In the genomic region with DNA sequence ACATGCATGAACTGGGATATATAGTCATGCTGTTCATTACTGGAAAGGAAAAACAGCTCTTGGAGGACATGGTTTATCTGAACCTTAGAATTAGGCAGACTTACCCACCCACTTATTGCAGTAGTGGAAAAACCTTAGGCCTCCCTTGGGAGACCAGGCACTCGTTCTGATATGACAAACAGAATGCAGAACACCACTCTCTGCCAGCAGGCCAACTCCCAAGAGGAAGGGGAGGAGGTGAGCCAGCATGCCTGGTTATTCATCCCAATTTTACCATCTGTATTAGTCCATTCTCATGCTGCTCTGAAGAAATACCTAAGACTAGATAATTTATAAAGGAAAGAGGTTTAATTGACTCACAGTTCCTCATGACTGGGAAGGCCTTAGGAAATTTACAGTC, we compare ENCODE assay signal across 31 cellular contexts. TPM values are rescaled to one million over a fixed set of nuclear protein-coding genes. Genes with fewer than 3 reads are reported as not detected.
"Had no signal": no experiment of that assay in that cellular context is flagged by ENCODE, and none has a peak within 500 bp of the region (broad histone marks: within the 10 kb centered on the region; RNA-seq: fewer than 3 reads in every experiment).

No MANE protein-coding gene starts in this region.

- ATAC-seq: activated CD8-positive, alpha-beta T cell treated with anti-CD3 and anti-CD28 coated beads, Interleukin-2, amount 10 ng/mL, durations not matched to agents 7 days and 5 days; activated naive CD4-positive, alpha-beta T cell treated with anti-CD3 and anti-CD28 coated beads, Interleukin-2, amount 50 U/mL, for 72 hours; activated T-helper 17 cell treated with anti-CD3 and anti-CD28 coated beads, Interleukin-2, amount 50 U/mL, for 72 hours; left lobe of liver; pancreas; psoas muscle; right cardiac atrium; stimulated activated effector memory CD8-positive, alpha-beta T cell treated with anti-CD3 and anti-CD28 coated beads, Interleukin-12 subunit alpha, Interleukin-12 subunit beta, amount 100 ng/mL, for 72 hours; stimulated activated naive CD8-positive, alpha-beta T cell treated with anti-CD3 and anti-CD28 coated beads, Interleukin-15, amount 100 ng/mL, for 72 hours had no signal

- H3K27me3 Mint-ChIP-seq: stimulated activated naive CD8-positive, alpha-beta T cell treated with anti-CD3 and anti-CD28 coated beads, Interleukin-15, amount 100 ng/mL, for 72 hours had no signal

- DNase-seq: activated CD4-positive, alpha-beta T cell treated with anti-CD3 and anti-CD28 coated beads for 1 hour; activated CD4-positive, alpha-beta T cell treated with anti-CD3 and anti-CD28 coated beads, Interleukin-2, amount 50 U/mL, for 1 hour; activated CD8-positive, alpha-beta T cell treated with anti-CD3 and anti-CD28 coated beads, Interleukin-2, amount 10 ng/mL, durations not matched to agents 7 days and 5 days; adrenal gland; cerebellar nuclear complex; endodermal cell; esophagus squamous epithelium; glutamatergic neuron; immature natural killer cell; mammary epithelial cell; pancreas; psoas muscle; right cardiac atrium; stimulated activated CD4-positive, alpha-beta T cell treated with anti-CD3 and anti-CD28 coated beads, Interleukin-12 subunit alpha, Interleukin-12 subunit beta, amount 100 ng/mL, for 4 hours; stimulated activated naive CD8-positive, alpha-beta T cell treated with anti-CD3 and anti-CD28 coated beads, Interleukin-15, amount 100 ng/mL, for 72 hours; WERI-Rb-1 had no signal

- H3K9me3 Mint-ChIP-seq: activated T-helper 17 cell treated with anti-CD3 and anti-CD28 coated beads, Interleukin-2, amount 50 U/mL, for 72 hours; endodermal cell; immature natural killer cell; nephron; stimulated activated effector memory CD8-positive, alpha-beta T cell treated with anti-CD3 and anti-CD28 coated beads, Interleukin-12 subunit alpha, Interleukin-12 subunit beta, amount 100 ng/mL, for 72 hours; stimulated activated naive CD8-positive, alpha-beta T cell treated with anti-CD3 and anti-CD28 coated beads, Interleukin-15, amount 100 ng/mL, for 72 hours had no signal

- FAIRE-seq: bronchial epithelial cell, frontal cortex, pancreas had no signal

- H3K4me3 ChIP-seq: adrenal gland, coronary artery, esophagus squamous epithelium, hepatocyte, pancreas, psoas muscle, suprapubic skin, tibial nerve had no signal

- H3K4me1 Mint-ChIP-seq: activated T-helper 17 cell treated with anti-CD3 and anti-CD28 coated beads, Interleukin-2, amount 50 U/mL, for 72 hours; immature natural killer cell; stimulated activated effector memory CD8-positive, alpha-beta T cell treated with anti-CD3 and anti-CD28 coated beads, Interleukin-12 subunit alpha, Interleukin-12 subunit beta, amount 100 ng/mL, for 72 hours; stimulated activated naive CD8-positive, alpha-beta T cell treated with anti-CD3 and anti-CD28 coated beads, Interleukin-15, amount 100 ng/mL, for 72 hours had no signal

- H3K4me3 Mint-ChIP-seq: activated CD8-positive, alpha-beta T cell treated with anti-CD3 and anti-CD28 coated beads, Interleukin-2, amount 10 ng/mL, durations not matched to agents 7 days and 5 days; activated T-helper 17 cell treated with anti-CD3 and anti-CD28 coated beads, Interleukin-2, amount 50 U/mL, for 72 hours; endodermal cell; immature natural killer cell; nephron; stimulated activated effector memory CD8-positive, alpha-beta T cell treated with anti-CD3 and anti-CD28 coated beads, Interleukin-12 subunit alpha, Interleukin-12 subunit beta, amount 100 ng/mL, for 72 hours; stimulated activated naive CD8-positive, alpha-beta T cell treated with anti-CD3 and anti-CD28 coated beads, Interleukin-15, amount 100 ng/mL, for 72 hours had no signal

- H3K27ac Mint-ChIP-seq: activated CD8-positive, alpha-beta T cell treated with anti-CD3 and anti-CD28 coated beads, Interleukin-2, amount 10 ng/mL, durations not matched to agents 7 days and 5 days; activated naive CD4-positive, alpha-beta T cell treated with anti-CD3 and anti-CD28 coated beads, Interleukin-2, amount 50 U/mL, for 72 hours; activated T-helper 17 cell treated with anti-CD3 and anti-CD28 coated beads, Interleukin-2, amount 50 U/mL, for 72 hours; endodermal cell; immature natural killer cell; nephron; stimulated activated effector memory CD8-positive, alpha-beta T cell treated with anti-CD3 and anti-CD28 coated beads, Interleukin-12 subunit alpha, Interleukin-12 subunit beta, amount 100 ng/mL, for 72 hours; stimulated activated naive CD8-positive, alpha-beta T cell treated with anti-CD3 and anti-CD28 coated beads, Interleukin-15, amount 100 ng/mL, for 72 hours had no signal

- H3K36me3 Mint-ChIP-seq: activated naive CD4-positive, alpha-beta T cell treated with anti-CD3 and anti-CD28 coated beads, Interleukin-2, amount 50 U/mL, for 72 hours; immature natural killer cell; stimulated activated effector memory CD8-positive, alpha-beta T cell treated with anti-CD3 and anti-CD28 coated beads, Interleukin-12 subunit alpha, Interleukin-12 subunit beta, amount 100 ng/mL, for 72 hours had no signal

RNA-seq across cellular contexts. Expression of gene C18orf63, which starts 17.5 kb away (rescaled TPM):
- total RNA-seq: activated CD8-positive, alpha-beta T cell treated with anti-CD3 and anti-CD28 coated beads, Interleukin-2, amount 10 ng/mL, durations not matched to agents 7 days and 5 days; activated naive CD4-positive, alpha-beta T cell treated with anti-CD3 and anti-CD28 coated beads, Interleukin-2, amount 50 U/mL, for 72 hours; activated T-helper 17 cell treated with anti-CD3 and anti-CD28 coated beads, Interleukin-2, amount 50 U/mL, for 72 hours; adrenal gland; bronchial epithelial cell; endodermal cell; esophagus squamous epithelium; frontal cortex; hepatocyte; kidney epithelial cell; left lobe of liver; pancreas; psoas muscle; right cardiac atrium; skeletal muscle tissue; suprapubic skin; T-helper 2 cell treated with Interferon-gamma antibody and Interleukin-4, amounts not matched to agents 100 ng/mL and 5 ng/mL, for 36 hours; tibial nerve; urinary bladder had no signal
- polyA plus RNA-seq: adrenal gland, hepatocyte, immature natural killer cell, mammary epithelial cell, pancreas, psoas muscle, right cardiac atrium, urinary bladder had no signal
